ENCODE assay signal across 31 cellular contexts in the genomic region with DNA sequence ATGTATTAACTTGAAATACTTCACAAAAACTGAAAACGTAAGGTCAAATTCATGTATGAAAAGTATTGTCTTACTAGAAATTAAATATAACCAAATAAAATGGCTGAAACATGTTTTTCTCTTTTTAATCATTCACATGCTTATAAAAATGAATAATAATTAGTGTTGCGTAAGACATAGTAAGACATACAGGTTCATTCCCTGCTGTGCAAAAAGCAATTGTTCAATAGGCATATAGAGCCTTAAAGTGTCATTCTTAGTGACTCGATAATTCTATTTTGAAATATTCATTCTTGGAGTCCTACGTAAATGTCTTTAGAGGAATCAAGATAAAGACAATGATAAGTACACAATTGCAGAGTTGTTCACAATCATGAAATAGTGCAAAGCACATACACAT.
"Had no signal": no experiment of that assay in that cellular context is flagged by ENCODE, and none has a peak within 500 bp of the region (broad histone marks: within the 10 kb centered on the region; RNA-seq: fewer than 3 reads in every experiment).

No MANE protein-coding gene starts in this region.

- H3K36me3 Mint-ChIP-seq: activated CD8-positive, alpha-beta memory T cell treated with anti-CD3 and anti-CD28 coated beads, Interleukin-2, amount 10 ng/mL, durations not matched to agents 7 days and 5 days; activated naive CD4-positive, alpha-beta T cell treated with anti-CD3 and anti-CD28 coated beads, Interleukin-2, amount 50 U/mL, for 72 hours; brain had no signal

- H3K36me3 ChIP-seq: ascending aorta, SJCRH30 had no signal

- H3K4me3 ChIP-seq: ascending aorta, SJCRH30 had no signal

- H3K9me3 ChIP-seq: ascending aorta, SJCRH30 had no signal

- FAIRE-seq: TTC549 had no signal

- ATAC-seq: activated CD8-positive, alpha-beta memory T cell treated with anti-CD3 and anti-CD28 coated beads, Interleukin-2, amount 10 ng/mL, durations not matched to agents 7 days and 5 days; activated naive CD4-positive, alpha-beta T cell treated with anti-CD3 and anti-CD28 coated beads, Interleukin-2, amount 50 U/mL, for 72 hours; activated naive CD8-positive, alpha-beta T cell treated with anti-CD3 and anti-CD28 coated beads, Interleukin-2, amount 50 U/mL, for 24 hours; Panc1; Right ventricle myocardium inferior; T-helper 17 cell had no signal

- H3K4me1 Mint-ChIP-seq: activated B cell treated with CpG ODN at 0.5 μM for 24 hours; central memory CD8-positive, alpha-beta T cell; T-helper 17 cell had no signal

- H3K27ac ChIP-seq: ascending aorta, SJCRH30 had no signal

- H3K27me3 Mint-ChIP-seq: activated B cell treated with CpG ODN at 0.5 μM for 24 hours; activated CD8-positive, alpha-beta memory T cell treated with anti-CD3 and anti-CD28 coated beads, Interleukin-2, amount 10 ng/mL, durations not matched to agents 7 days and 5 days; activated naive CD8-positive, alpha-beta T cell treated with anti-CD3 and anti-CD28 coated beads, Interleukin-2, amount 50 U/mL, for 24 hours; activated T-cell treated with anti-CD3 and anti-CD28 coated beads, Interleukin-2, amount 50 U/mL, for 24 hours; central memory CD8-positive, alpha-beta T cell; T-helper 17 cell had no signal

- DNase-seq: activated B cell treated with CpG ODN at 0.5 μM for 24 hours; activated CD4-positive, alpha-beta T cell treated with anti-CD3 and anti-CD28 coated beads for 1 hour; activated CD4-positive, alpha-beta T cell treated with anti-CD3 and anti-CD28 coated beads, Interleukin-2, amount 10 ng/mL, durations not matched to agents 24 days and 14 days; activated CD4-positive, alpha-beta T cell treated with anti-CD3 and anti-CD28 coated beads, Interleukin-2, amount 50 U/mL, for 48 hours; activated CD8-positive, alpha-beta memory T cell treated with anti-CD3 and anti-CD28 coated beads, Interleukin-2, amount 10 ng/mL, durations not matched to agents 7 days and 5 days; activated effector memory CD4-positive, alpha-beta T cell treated with Interleukin-2 at 50 U/mL for 16 hours; activated naive CD4-positive, alpha-beta T cell; activated naive CD8-positive, alpha-beta T cell treated with anti-CD3 and anti-CD28 coated beads, Interleukin-2, amount 50 U/mL, for 24 hours; activated T-cell treated with anti-CD3 and anti-CD28 coated beads, Interleukin-2, amount 50 U/mL, for 24 hours; amniotic stem cell; MM.1S; NCI-H1105; NCI-H1436; NCI-H1694 treated with DMSO at 0.1 percent for 48 hours; NCI-H2081; NCI-H510A treated with DMSO at 0.1 percent for 48 hours; NCI-H69; NK-92 treated with Interleukin-12 subunit alpha and Interleukin-12 subunit beta, amount 100 ng/mL, for 24 hours; OCI-M1; RPMI8226; SJCRH30; T-helper 17 cell; T-helper 9 cell had no signal

- H3K4me1 ChIP-seq: SJCRH30 had no signal

- H3K27ac Mint-ChIP-seq: activated B cell treated with CpG ODN at 0.5 μM for 24 hours; activated CD4-positive, alpha-beta T cell treated with anti-CD3 and anti-CD28 coated beads, Interleukin-2, amount 10 ng/mL, durations not matched to agents 24 days and 14 days; activated CD8-positive, alpha-beta memory T cell treated with anti-CD3 and anti-CD28 coated beads, Interleukin-2, amount 10 ng/mL, durations not matched to agents 7 days and 5 days; activated naive CD4-positive, alpha-beta T cell treated with anti-CD3 and anti-CD28 coated beads, Interleukin-2, amount 50 U/mL, for 72 hours; activated naive CD8-positive, alpha-beta T cell treated with anti-CD3 and anti-CD28 coated beads, Interleukin-2, amount 50 U/mL, for 24 hours; activated T-cell treated with anti-CD3 and anti-CD28 coated beads, Interleukin-2, amount 50 U/mL, for 24 hours; activated T-helper 1 cell treated with anti-CD3 and anti-CD28 coated beads, Interleukin-12 subunit alpha, Interleukin-12 subunit beta, Interleukin-2, Interleukin-4 antibody, amounts not matched to agents 30 ng/mL and 10 ng/mL and 1 ng/mL, durations not matched to agents 14 hours and 24 hours and 36 hours; brain; T-helper 17 cell had no signal

- H3K27me3 ChIP-seq: ascending aorta, SJCRH30 had no signal

- H3K4me3 Mint-ChIP-seq: activated B cell treated with CpG ODN at 0.5 μM for 24 hours; activated CD4-positive, alpha-beta T cell treated with anti-CD3 and anti-CD28 coated beads, Interleukin-2, amount 10 ng/mL, durations not matched to agents 24 days and 14 days; activated CD8-positive, alpha-beta memory T cell treated with anti-CD3 and anti-CD28 coated beads, Interleukin-2, amount 10 ng/mL, durations not matched to agents 7 days and 5 days; activated naive CD8-positive, alpha-beta T cell treated with anti-CD3 and anti-CD28 coated beads, Interleukin-2, amount 50 U/mL, for 24 hours; activated T-cell treated with anti-CD3 and anti-CD28 coated beads, Interleukin-2, amount 50 U/mL, for 24 hours; activated T-helper 1 cell treated with anti-CD3 and anti-CD28 coated beads, Interleukin-12 subunit alpha, Interleukin-12 subunit beta, Interleukin-2, Interleukin-4 antibody, amounts not matched to agents 30 ng/mL and 10 ng/mL and 1 ng/mL, durations not matched to agents 14 hours and 24 hours and 36 hours; brain; central memory CD8-positive, alpha-beta T cell; T-helper 17 cell had no signal

- H3K9me3 Mint-ChIP-seq: activated B cell treated with CpG ODN at 0.5 μM for 24 hours; activated CD4-positive, alpha-beta T cell treated with anti-CD3 and anti-CD28 coated beads, Interleukin-2, amount 10 ng/mL, durations not matched to agents 24 days and 14 days; activated naive CD4-positive, alpha-beta T cell treated with anti-CD3 and anti-CD28 coated beads, Interleukin-2, amount 50 U/mL, for 72 hours; activated naive CD8-positive, alpha-beta T cell treated with anti-CD3 and anti-CD28 coated beads, Interleukin-2, amount 50 U/mL, for 24 hours; activated T-cell treated with anti-CD3 and anti-CD28 coated beads, Interleukin-2, amount 50 U/mL, for 24 hours; activated T-helper 1 cell treated with anti-CD3 and anti-CD28 coated beads, Interleukin-12 subunit alpha, Interleukin-12 subunit beta, Interleukin-2, Interleukin-4 antibody, amounts not matched to agents 30 ng/mL and 10 ng/mL and 1 ng/mL, durations not matched to agents 14 hours and 24 hours and 36 hours; brain had no signal
